Comparison of ENCODE assay signal across 1 cellular context in genomic region chr7:151206914-151207313, GRCh38.
A peak's percentile ranks its signal among the peaks of the same experiment; 100 is the strongest.
TF ChIP-seq lines count a peak whose summit lies in the region.

No MANE protein-coding gene starts in this region.

TF ChIP-seq in HEK293, 187 proteins besides CTCF, POLR2A, EP300 and RAD21 (continued from another document):
- TF ChIP-seq ZBTB44 (tag by site-specific recombination; IDR thresholded peaks at IDR 0.05) (peak; percentile 30; the same call in 1 of the 2 replicates), SALL2 (tag by site-specific recombination; IDR thresholded peaks at IDR 0.05; ENCODE audit: borderline replicate concordance) (no peak), OSR2 (tag by site-specific recombination; IDR thresholded peaks at IDR 0.05) (0 out of 2 replicates have a peak, but pooled peaks have one; percentile 12), ZNF391 (tag by site-specific recombination; IDR thresholded peaks at IDR 0.05; ENCODE audit: borderline replicate concordance, low read depth) (no peak), KLF7 (tag by site-specific recombination; IDR thresholded peaks at IDR 0.05; ENCODE audit: borderline replicate concordance) (peak; percentile 55; the same call in 1 of the 2 replicates), SP2 (tag by site-specific recombination; IDR thresholded peaks at IDR 0.05) (peak; percentile 70)
- TF ChIP-seq, protein P1, sequence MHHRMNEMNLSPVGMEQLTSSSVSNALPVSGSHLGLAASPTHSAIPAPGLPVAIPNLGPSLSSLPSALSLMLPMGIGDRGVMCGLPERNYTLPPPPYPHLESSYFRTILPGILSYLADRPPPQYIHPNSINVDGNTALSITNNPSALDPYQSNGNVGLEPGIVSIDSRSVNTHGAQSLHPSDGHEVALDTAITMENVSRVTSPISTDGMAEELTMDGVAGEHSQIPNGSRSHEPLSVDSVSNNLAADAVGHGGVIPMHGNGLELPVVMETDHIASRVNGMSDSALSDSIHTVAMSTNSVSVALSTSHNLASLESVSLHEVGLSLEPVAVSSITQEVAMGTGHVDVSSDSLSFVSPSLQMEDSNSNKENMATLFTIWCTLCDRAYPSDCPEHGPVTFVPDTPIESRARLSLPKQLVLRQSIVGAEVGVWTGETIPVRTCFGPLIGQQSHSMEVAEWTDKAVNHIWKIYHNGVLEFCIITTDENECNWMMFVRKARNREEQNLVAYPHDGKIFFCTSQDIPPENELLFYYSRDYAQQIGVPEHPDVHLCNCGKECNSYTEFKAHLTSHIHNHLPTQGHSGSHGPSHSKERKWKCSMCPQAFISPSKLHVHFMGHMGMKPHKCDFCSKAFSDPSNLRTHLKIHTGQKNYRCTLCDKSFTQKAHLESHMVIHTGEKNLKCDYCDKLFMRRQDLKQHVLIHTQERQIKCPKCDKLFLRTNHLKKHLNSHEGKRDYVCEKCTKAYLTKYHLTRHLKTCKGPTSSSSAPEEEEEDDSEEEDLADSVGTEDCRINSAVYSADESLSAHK (tag by site-specific recombination; IDR thresholded peaks at IDR 0.05), result 0 out of 2 replicates have a peak, but pooled peaks have one; percentile 8
- TF ChIP-seq, protein P2, sequence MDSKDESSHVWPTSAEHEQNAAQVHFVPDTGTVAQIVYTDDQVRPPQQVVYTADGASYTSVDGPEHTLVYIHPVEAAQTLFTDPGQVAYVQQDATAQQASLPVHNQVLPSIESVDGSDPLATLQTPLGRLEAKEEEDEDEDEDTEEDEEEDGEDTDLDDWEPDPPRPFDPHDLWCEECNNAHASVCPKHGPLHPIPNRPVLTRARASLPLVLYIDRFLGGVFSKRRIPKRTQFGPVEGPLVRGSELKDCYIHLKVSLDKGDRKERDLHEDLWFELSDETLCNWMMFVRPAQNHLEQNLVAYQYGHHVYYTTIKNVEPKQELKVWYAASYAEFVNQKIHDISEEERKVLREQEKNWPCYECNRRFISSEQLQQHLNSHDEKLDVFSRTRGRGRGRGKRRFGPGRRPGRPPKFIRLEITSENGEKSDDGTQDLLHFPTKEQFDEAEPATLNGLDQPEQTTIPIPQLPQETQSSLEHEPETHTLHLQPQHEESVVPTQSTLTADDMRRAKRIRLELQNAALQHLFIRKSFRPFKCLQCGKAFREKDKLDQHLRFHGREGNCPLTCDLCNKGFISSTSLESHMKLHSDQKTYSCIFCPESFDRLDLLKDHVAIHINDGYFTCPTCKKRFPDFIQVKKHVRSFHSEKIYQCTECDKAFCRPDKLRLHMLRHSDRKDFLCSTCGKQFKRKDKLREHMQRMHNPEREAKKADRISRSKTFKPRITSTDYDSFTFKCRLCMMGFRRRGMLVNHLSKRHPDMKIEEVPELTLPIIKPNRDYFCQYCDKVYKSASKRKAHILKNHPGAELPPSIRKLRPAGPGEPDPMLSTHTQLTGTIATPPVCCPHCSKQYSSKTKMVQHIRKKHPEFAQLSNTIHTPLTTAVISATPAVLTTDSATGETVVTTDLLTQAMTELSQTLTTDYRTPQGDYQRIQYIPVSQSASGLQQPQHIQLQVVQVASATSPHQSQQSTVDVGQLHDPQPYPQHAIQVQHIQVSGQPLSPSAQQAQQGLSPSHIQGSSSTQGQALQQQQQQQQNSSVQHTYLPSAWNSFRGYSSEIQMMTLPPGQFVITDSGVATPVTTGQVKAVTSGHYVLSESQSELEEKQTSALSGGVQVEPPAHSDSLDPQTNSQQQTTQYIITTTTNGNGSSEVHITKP (tag by site-specific recombination; IDR thresholded peaks at IDR 0.05), result peak; percentile 87
- TF ChIP-seq, protein P3, sequence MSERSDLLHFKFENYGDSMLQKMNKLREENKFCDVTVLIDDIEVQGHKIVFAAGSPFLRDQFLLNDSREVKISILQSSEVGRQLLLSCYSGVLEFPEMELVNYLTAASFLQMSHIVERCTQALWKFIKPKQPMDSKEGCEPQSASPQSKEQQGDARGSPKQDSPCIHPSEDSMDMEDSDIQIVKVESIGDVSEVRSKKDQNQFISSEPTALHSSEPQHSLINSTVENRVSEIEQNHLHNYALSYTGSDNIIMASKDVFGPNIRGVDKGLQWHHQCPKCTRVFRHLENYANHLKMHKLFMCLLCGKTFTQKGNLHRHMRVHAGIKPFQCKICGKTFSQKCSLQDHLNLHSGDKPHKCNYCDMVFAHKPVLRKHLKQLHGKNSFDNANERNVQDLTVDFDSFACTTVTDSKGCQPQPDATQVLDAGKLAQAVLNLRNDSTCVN (tag by site-specific recombination; optimal IDR thresholded peaks at IDR 0.05), result no peak
TF ChIP-seq in HEK293: peak in this region for 8.
